ENCODE assay signal across 14 cellular contexts in the genomic region with DNA sequence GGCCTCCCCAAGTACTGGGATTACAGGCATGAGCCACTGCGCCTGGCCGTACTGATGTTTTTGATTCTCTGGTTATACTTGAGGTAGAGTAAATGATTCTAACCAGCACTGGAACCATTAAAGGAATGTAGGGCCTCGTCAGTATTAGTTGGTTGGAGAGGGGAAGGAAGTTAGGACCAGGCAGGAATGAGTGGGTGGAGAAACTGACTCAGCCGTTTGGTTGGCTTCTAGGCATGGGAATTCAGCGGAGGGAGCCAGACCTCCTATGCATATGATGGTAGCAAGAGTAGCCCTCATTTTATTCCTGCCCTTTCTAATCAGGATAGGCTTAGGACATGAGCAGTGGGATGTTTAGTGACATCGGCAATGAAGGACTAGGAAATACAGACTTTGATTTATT. TPM values are rescaled to one million over a fixed set of nuclear protein-coding genes. Genes with fewer than 3 reads are reported as not detected.
A peak's percentile ranks its signal among the peaks of the same experiment; 100 is the strongest.
DNase-seq lines count a peak whose midpoint lies in the region; ATAC-seq, FAIRE-seq and TF ChIP-seq lines count a peak whose summit lies in the region.
"Had no signal": no experiment of that assay in that cellular context is flagged by ENCODE, and none has a peak within 500 bp of the region (broad histone marks: within the 10 kb centered on the region; RNA-seq: fewer than 3 reads in every experiment).

No MANE protein-coding gene starts in this region.

- no peak overlapping the region for H3K27ac ChIP-seq in mesenchymal stem cell (ENCODE audit: low read length, poor library complexity, severe bottlenecking)
- no peak overlapping the region for H3K27ac ChIP-seq in pancreas

- intact Hi-C loops in pancreas (cut with DNase I), result no loop called here
- intact Hi-C loops in activated naive CD4-positive, alpha-beta T cell treated with anti-CD3 and anti-CD28 coated beads for 36 hours (cut with micrococcal nuclease), result no loop called here

- FAIRE-seq in pancreas (lab: Jason Lieb, UNC), result no peak

- no peak overlapping the region for H4K91ac ChIP-seq in mesenchymal stem cell (ENCODE audit: low read length)

- no peaks in the 10 kb centered on the region for H3K27me3 Mint-ChIP-seq in activated naive CD4-positive, alpha-beta T cell treated with anti-CD3 and anti-CD28 coated beads for 36 hours (ENCODE audit: low read depth)

- H3K4me3 Mint-ChIP-seq in activated naive CD4-positive, alpha-beta T cell treated with anti-CD3 and anti-CD28 coated beads for 36 hours, result no peak overlapping the region
- H3K4me3 Mint-ChIP-seq: T-cell had no signal

- no peaks in the 10 kb centered on the region for H3K36me3 Mint-ChIP-seq in activated naive CD4-positive, alpha-beta T cell treated with anti-CD3 and anti-CD28 coated beads for 36 hours (ENCODE audit: low read depth)
- H3K36me3 Mint-ChIP-seq: T-cell had no signal

- H3K9me3 ChIP-seq in mesenchymal stem cell (ENCODE audit: control insufficient read depth, low read length), result no peaks in the 10 kb centered on the region
- H3K9me3 ChIP-seq in pancreas, result no peaks in the 10 kb centered on the region
- H3K9me3 ChIP-seq: HAP-1, upper lobe of left lung had no signal

- no peak for ATAC-seq in pancreas
- ATAC-seq: T-cell had no signal

- TF ChIP-seq CTCF in pancreas (IDR thresholded peaks at IDR 0.05), result no peak

- H2BK5ac ChIP-seq in mesenchymal stem cell (ENCODE audit: low read depth, low read length, poor library complexity, severe bottlenecking), result no peak overlapping the region

- no peak overlapping the region for H3K27ac Mint-ChIP-seq in activated naive CD4-positive, alpha-beta T cell treated with anti-CD3 and anti-CD28 coated beads for 36 hours
- H3K27ac Mint-ChIP-seq: T-cell had no signal

- 67% methylated on average over 6 of the region's 6 CpGs for WGBS in mesenchymal stem cell
- WGBS in pancreas, 2 donors, result 78 to 82% methylated on average over 6 of the region's 6 CpGs

- no peak overlapping the region for H2AFZ ChIP-seq in mesenchymal stem cell (ENCODE audit: low read depth, low read length)

- peak; percentile 51 for DNase-seq in AG08395 (ENCODE audit: low spot score)
- DNase-seq in M059J (ENCODE audit: low read depth), result peak; percentile 65
- DNase-seq in dermis microvascular lymphatic vessel endothelial cell (ENCODE audit: low read depth in 2 of 2), result peak; percentile 52 to 81
- DNase-seq in mesenchymal stem cell, result peak; percentile 45
- DNase-seq in foreskin melanocyte, result no peak
- no peak for DNase-seq in NCI-H1417 (lab: John Stamatoyannopoulos, UW)
- no peak for DNase-seq in pancreas
- no peak for DNase-seq in activated naive CD4-positive, alpha-beta T cell treated with anti-CD3 and anti-CD28 coated beads for 36 hours
- DNase-seq: activated CD4-positive, alpha-beta T cell treated with anti-CD3 and anti-CD28 coated beads for 4 hours; activated effector memory CD4-positive, alpha-beta T cell treated with Interleukin-2 at 50 U/mL for 16 hours; DMS79; T-cell; upper lobe of left lung had no signal

- H3K18ac ChIP-seq in mesenchymal stem cell (ENCODE audit: low read depth in 1 of 2, low read length in 2 of 2), result no peak overlapping the region

- H3K4me1 Mint-ChIP-seq in activated naive CD4-positive, alpha-beta T cell treated with anti-CD3 and anti-CD28 coated beads for 36 hours (ENCODE audit: low read depth), result no peaks in the 10 kb centered on the region

- no peak overlapping the region for H2AK5ac ChIP-seq in mesenchymal stem cell (ENCODE audit: low read length, severe bottlenecking)

- no peaks in the 10 kb centered on the region for H3K36me3 ChIP-seq in mesenchymal stem cell (ENCODE audit: control insufficient read depth in 1 of 2, insufficient read depth in 2 of 2, low read depth in 1 of 2, low read length in 2 of 2)
- H3K36me3 ChIP-seq in pancreas, result no peaks in the 10 kb centered on the region
- H3K36me3 ChIP-seq: HAP-1, upper lobe of left lung had no signal

- H3K79me1 ChIP-seq in mesenchymal stem cell (replicated peaks; ENCODE audit: low read length, poor library complexity, severe bottlenecking), result peaks cover 25% of the 10 kb centered on the region

- H4K8ac ChIP-seq in mesenchymal stem cell (ENCODE audit: low read length), result no peak overlapping the region

- H3K9ac ChIP-seq in mesenchymal stem cell (ENCODE audit: low read length), result no peak overlapping the region

- H3K4me2 ChIP-seq in mesenchymal stem cell (ENCODE audit: low read length, poor library complexity, severe bottlenecking), result no peak overlapping the region

- no peak overlapping the region for H2BK12ac ChIP-seq in mesenchymal stem cell (ENCODE audit: low read length in 2 of 2)

- no peaks in the 10 kb centered on the region for H3K9me3 Mint-ChIP-seq in activated naive CD4-positive, alpha-beta T cell treated with anti-CD3 and anti-CD28 coated beads for 36 hours
- H3K9me3 Mint-ChIP-seq: T-cell had no signal

- H3K27me3 ChIP-seq in mesenchymal stem cell (ENCODE audit: control insufficient read depth in 1 of 2, insufficient read depth in 1 of 2, low read length in 2 of 2) (no peaks in the 10 kb centered on the region), pancreas (no peaks in the 10 kb centered on the region)
- H3K27me3 ChIP-seq: upper lobe of left lung had no signal

- no peak overlapping the region for H2BK15ac ChIP-seq in mesenchymal stem cell (ENCODE audit: low read depth, poor library complexity, severe bottlenecking)

- no peak overlapping the region for H2BK120ac ChIP-seq in mesenchymal stem cell (ENCODE audit: low read depth, low read length)

- peak overlapping the region in 1 of 2 experiments; percentile 15 for H3K4me3 ChIP-seq in mesenchymal stem cell (ENCODE audit: insufficient read depth in 1 of 2, low read depth in 1 of 2, low read length in 2 of 2)
- no peak overlapping the region for H3K4me3 ChIP-seq in pancreas
- H3K4me3 ChIP-seq: HAP-1, upper lobe of left lung had no signal

- H3K4ac ChIP-seq in mesenchymal stem cell (ENCODE audit: low read depth in 1 of 2, low read length in 2 of 2), result no peak overlapping the region

- no peak overlapping the region for H3K14ac ChIP-seq in mesenchymal stem cell (ENCODE audit: low read length in 2 of 2)

- H3K4me1 ChIP-seq in mesenchymal stem cell (ENCODE audit: control insufficient read depth, insufficient read depth, low read depth, low read length) (no peaks in the 10 kb centered on the region), pancreas (no peaks in the 10 kb centered on the region)
- H3K4me1 ChIP-seq: HAP-1 had no signal

- no peak overlapping the region for H3K23ac ChIP-seq in mesenchymal stem cell (ENCODE audit: low read length in 2 of 2)

- CTCF ChIA-PET in activated naive CD4-positive, alpha-beta T cell treated with anti-CD3 and anti-CD28 coated beads for 36 hours (lab: Charles Lee), result interaction anchor here (0.6 kb wide), 1 partner anchor 23 kb away, joined by 3 read pairs; no protein-coding TSS in a partner anchor

RNA-seq across cellular contexts. Expression of gene SERINC3, which starts 19.0 kb away (rescaled TPM):
- total RNA-seq in M059J (2014; rRNA removed; shearing (Covaris generic)), result 116 and 136 TPM in 2 replicates
- total RNA-seq in dermis microvascular lymphatic vessel endothelial cell (106 and 135 TPM in 2 replicates), pancreas (10 to 100 TPM; 29.4 to 52.1 (median 39.1) TPM)
- 154 TPM for polyA plus RNA-seq in mesenchymal stem cell (2013, experiment 1 of 2)
- 162 TPM for polyA plus RNA-seq in mesenchymal stem cell (2013, experiment 2 of 2)
- 10 to 100 TPM; 14.5 to 26.5 TPM for polyA plus RNA-seq in pancreas
- 10 to 100 TPM; 48.7 to 50.2 TPM for total RNA-seq in activated naive CD4-positive, alpha-beta T cell treated with anti-CD3 and anti-CD28 coated beads for 36 hours

RNA-seq across cellular contexts. Expression of gene PKIG, which starts 41.5 kb away (rescaled TPM):
- total RNA-seq in M059J (2014; rRNA removed; shearing (Covaris generic)), result 57.9 and 83.1 TPM in 2 replicates
- total RNA-seq in dermis microvascular lymphatic vessel endothelial cell, result 151 and 182 TPM in 2 replicates
- 95.4 TPM for polyA plus RNA-seq in mesenchymal stem cell (2013, experiment 1 of 2)
- 96.7 TPM for polyA plus RNA-seq in mesenchymal stem cell (2013, experiment 2 of 2)
- 10 to 100 TPM; 10.6 to 15.8 (median 12.6) TPM for total RNA-seq in pancreas
- polyA plus RNA-seq in pancreas, result 10 to 100 TPM; 20.3 to 40.2 TPM
- 1 to 10 TPM; 4.6 to 4.7 TPM for total RNA-seq in activated naive CD4-positive, alpha-beta T cell treated with anti-CD3 and anti-CD28 coated beads for 36 hours

Comparison
In these comparisons a context has a peak if more than half of its experiments do, and no peak if none do; other contexts are left out.
1. DNase-seq: peak in AG08395 (single experiment), M059J (single experiment), dermis microvascular lymphatic vessel endothelial cell (2 of 2) and mesenchymal stem cell (single experiment); none in foreskin melanocyte (single experiment), NCI-H1417 (0 of 3), pancreas (0 of 6) and activated naive CD4-positive, alpha-beta T cell treated with anti-CD3 and anti-CD28 coated beads for 36 hours (single experiment).